19 cellular contexts compared by ENCODE assay signal in the genomic region with DNA sequence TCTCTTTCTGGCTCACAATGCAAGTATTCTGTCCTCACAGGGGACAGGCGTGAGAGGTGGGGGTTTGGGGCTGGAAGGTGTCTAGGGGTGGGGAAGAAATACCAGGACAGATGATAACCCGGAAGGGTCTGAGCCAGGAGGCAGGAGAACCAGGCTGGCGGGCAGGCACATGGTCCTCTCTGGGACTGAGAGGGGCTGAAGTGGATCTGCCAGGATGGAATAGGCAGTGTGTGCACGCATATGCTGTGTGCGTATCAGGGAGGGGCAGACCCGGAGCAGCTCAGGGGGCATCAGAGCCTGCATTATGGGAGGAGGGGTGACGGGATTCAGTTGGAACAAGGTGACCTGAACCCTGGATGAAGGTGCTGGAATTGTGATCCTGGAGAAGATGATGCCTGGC.
A peak's percentile ranks its signal among the peaks of the same experiment; 100 is the strongest.
DNase-seq lines count a peak whose midpoint lies in the region; ATAC-seq and TF ChIP-seq lines count a peak whose summit lies in the region.
"Had no signal": no experiment of that assay in that cellular context is flagged by ENCODE, and none has a peak within 500 bp of the region (broad histone marks: within the 10 kb centered on the region; RNA-seq: fewer than 3 reads in every experiment).

No MANE protein-coding gene starts in this region.

- H3K4me1 Mint-ChIP-seq in activated CD8-positive, alpha-beta memory T cell treated with anti-CD3 and anti-CD28 coated beads, Interleukin-2, amount 10 ng/mL, durations not matched to agents 7 days and 5 days = no peaks in the 10 kb centered on the region
- H3K4me1 Mint-ChIP-seq: activated CD4-positive, alpha-beta T cell treated with anti-CD3 and anti-CD28 coated beads for 36 hours had no signal

- CTCF ChIA-PET in activated CD8-positive, alpha-beta memory T cell treated with anti-CD3 and anti-CD28 coated beads, Interleukin-2, amount 10 ng/mL, durations not matched to agents 7 days and 5 days (lab: Charles Lee) = interaction anchor here (0.9 kb wide), 1 partner anchor 17 kb away, joined by 3 read pairs; no protein-coding TSS in a partner anchor

- no peak overlapping the region for H3K4me3 Mint-ChIP-seq in activated CD8-positive, alpha-beta memory T cell treated with anti-CD3 and anti-CD28 coated beads, Interleukin-2, amount 10 ng/mL, durations not matched to agents 7 days and 5 days
- H3K4me3 Mint-ChIP-seq: activated CD4-positive, alpha-beta T cell treated with anti-CD3 and anti-CD28 coated beads for 36 hours; activated naive CD8-positive, alpha-beta T cell had no signal

- TF ChIP-seq POLR2A in testis (IDR thresholded peaks at IDR 0.05) = no peak

- no peak for ATAC-seq in activated CD8-positive, alpha-beta memory T cell treated with anti-CD3 and anti-CD28 coated beads, Interleukin-2, amount 10 ng/mL, durations not matched to agents 7 days and 5 days
- ATAC-seq in left lung = no peak
- no peak for ATAC-seq in GM18907 (IDR thresholded peaks at IDR 0.05; ENCODE audit: unreplicated experiment)
- ATAC-seq: activated CD4-positive, alpha-beta T cell treated with anti-CD3 and anti-CD28 coated beads for 36 hours; gastroesophageal sphincter had no signal

- WGBS in testis, 2 donors = 95 to 98% methylated on average over 6 to 7 of the region's 7 CpGs

- H3K4me3 ChIP-seq in left lung (no peak overlapping the region), testis (no peak overlapping the region), brain microvascular endothelial cell (ENCODE audit: low read depth, low read length) (no peak overlapping the region)
- H3K4me3 ChIP-seq: gastroesophageal sphincter had no signal

- no peaks in the 10 kb centered on the region for H3K36me3 Mint-ChIP-seq in activated CD8-positive, alpha-beta memory T cell treated with anti-CD3 and anti-CD28 coated beads, Interleukin-2, amount 10 ng/mL, durations not matched to agents 7 days and 5 days
- H3K36me3 Mint-ChIP-seq: activated naive CD8-positive, alpha-beta T cell had no signal

- no peak overlapping the region for H3K27ac Mint-ChIP-seq in activated CD8-positive, alpha-beta memory T cell treated with anti-CD3 and anti-CD28 coated beads, Interleukin-2, amount 10 ng/mL, durations not matched to agents 7 days and 5 days
- H3K27ac Mint-ChIP-seq: activated CD4-positive, alpha-beta T cell treated with anti-CD3 and anti-CD28 coated beads for 36 hours; activated naive CD8-positive, alpha-beta T cell had no signal

- in situ Hi-C loops in brain microvascular endothelial cell (cut with HindIII; ENCODE audit: low pct_ligation_motif_present, low sequenced_read_pairs) = no loop called here

- H3K9me3 Mint-ChIP-seq in activated CD8-positive, alpha-beta memory T cell treated with anti-CD3 and anti-CD28 coated beads, Interleukin-2, amount 10 ng/mL, durations not matched to agents 7 days and 5 days (ENCODE audit: low read depth) = no peaks in the 10 kb centered on the region

- intact Hi-C loops in left lung (cut with DNase I) (loop anchor here in 1 of 2 donors (5.0 kb wide), 1 partner anchor 187 kb away; no protein-coding TSS in a partner anchor), testis (cut with DNase I; ENCODE audit: low total_unique reads) (no loop called here)

- peak; percentile 50 for DNase-seq in activated effector memory CD4-positive, alpha-beta T cell treated with anti-CD3 and anti-CD28 coated beads, Interleukin-2, amount 50 U/mL, for 16 hours
- no peak for DNase-seq in activated effector memory CD4-positive, alpha-beta T cell treated with Interleukin-2 at 50 U/mL for 16 hours
- peak; percentile 32 for DNase-seq in activated CD8-positive, alpha-beta memory T cell treated with anti-CD3 and anti-CD28 coated beads, Interleukin-2, amount 10 ng/mL, durations not matched to agents 7 days and 5 days
- DNase-seq in left lung = peak; percentile 22 to 43
- DNase-seq in testis = peak; percentile 1
- no peak for DNase-seq in brain microvascular endothelial cell
- DNase-seq in activated CD4-positive, alpha-beta T cell treated with anti-CD3 and anti-CD28 coated beads, Interleukin-2, amount 50 U/mL, for 48 hours = no peak
- DNase-seq: activated CD4-positive, alpha-beta T cell treated with anti-CD3 and anti-CD28 coated beads for 36 hours; C1 segment of cervical spinal cord; GOT3; NCI-H1048; NCI-H2081 treated with DMSO at 0.1 percent for 48 hours; NCI-H510A; RPMI8226; stimulated activated CD4-positive, alpha-beta T cell treated with anti-CD3 and anti-CD28 coated beads, Interleukin-1b, Interleukin-23, amount 100 ng/mL, for 48 hours; stimulated activated naive CD4-positive, alpha-beta T cell treated with Interleukin-2 at 50 U/mL for 16 hours had no signal

- H3K36me3 ChIP-seq in left lung (peaks cover 0 to 82% of the 10 kb centered on the region in 2 donors), testis (ENCODE audit: low read depth, missing control alignments) (no peaks in the 10 kb centered on the region), brain microvascular endothelial cell (replicated peaks) (no peaks in the 10 kb centered on the region)

- H3K9me3 ChIP-seq in left lung (no peaks in the 10 kb centered on the region), testis (no peaks in the 10 kb centered on the region)
- H3K9me3 ChIP-seq: gastroesophageal sphincter had no signal

- TF ChIP-seq CTCF in left lung (IDR thresholded peaks at IDR 0.05) (no peak), testis (IDR thresholded peaks at IDR 0.05) (no peak), brain microvascular endothelial cell (IDR thresholded peaks at IDR 0.05; ENCODE audit: low read depth, low read length, missing control alignments) (no peak)

- no peaks in the 10 kb centered on the region for H3K27me3 ChIP-seq in left lung
- H3K27me3 ChIP-seq in testis = no peaks in the 10 kb centered on the region
- H3K27me3 ChIP-seq in brain microvascular endothelial cell (replicated peaks) = no peaks in the 10 kb centered on the region
- H3K27me3 ChIP-seq: gastroesophageal sphincter had no signal

- H3K27ac ChIP-seq in left lung = no peak overlapping the region
- no peak overlapping the region for H3K27ac ChIP-seq in testis
- H3K27ac ChIP-seq in brain microvascular endothelial cell = no peak overlapping the region
- H3K27ac ChIP-seq: gastroesophageal sphincter had no signal

- H3K27me3 Mint-ChIP-seq in activated CD8-positive, alpha-beta memory T cell treated with anti-CD3 and anti-CD28 coated beads, Interleukin-2, amount 10 ng/mL, durations not matched to agents 7 days and 5 days = no peaks in the 10 kb centered on the region
- H3K27me3 Mint-ChIP-seq: activated CD4-positive, alpha-beta T cell treated with anti-CD3 and anti-CD28 coated beads for 36 hours had no signal

- H3K4me1 ChIP-seq in left lung (peaks cover 11 to 15% of the 10 kb centered on the region in 2 donors), testis (peaks cover 14% of the 10 kb centered on the region)

Comparison
In these comparisons a context has a peak if more than half of its experiments do, and no peak if none do; other contexts are left out.
1. DNase-seq: peak in activated effector memory CD4-positive, alpha-beta T cell treated with anti-CD3 and anti-CD28 coated beads, Interleukin-2, amount 50 U/mL, for 16 hours (single experiment), activated CD8-positive, alpha-beta memory T cell treated with anti-CD3 and anti-CD28 coated beads, Interleukin-2, amount 10 ng/mL, durations not matched to agents 7 days and 5 days (single experiment), left lung (2 of 2) and testis (single experiment); none in activated effector memory CD4-positive, alpha-beta T cell treated with Interleukin-2 at 50 U/mL for 16 hours (single experiment), brain microvascular endothelial cell (single experiment) and activated CD4-positive, alpha-beta T cell treated with anti-CD3 and anti-CD28 coated beads, Interleukin-2, amount 50 U/mL, for 48 hours (0 of 2).